Comparison of ENCODE assay signal across 13 cellular contexts in the genomic region with DNA sequence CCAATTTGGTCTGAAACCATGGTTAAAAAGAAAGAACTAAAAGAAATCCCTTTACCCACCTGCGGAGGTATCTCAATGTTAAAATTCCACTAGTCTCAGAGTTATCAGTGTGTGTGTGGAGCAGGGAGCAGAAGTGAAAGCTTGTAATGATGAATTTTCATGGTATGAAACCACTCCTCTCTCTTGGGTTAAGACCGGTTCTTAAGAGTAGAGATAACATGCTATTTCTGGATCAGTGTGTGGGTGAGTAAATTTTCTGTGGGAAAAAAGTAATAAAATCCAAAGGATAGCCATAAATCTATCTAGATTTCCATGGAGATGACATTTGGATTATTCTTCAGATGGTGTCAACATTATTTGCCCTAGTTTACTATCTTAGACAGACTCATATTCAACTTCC. TPM values are rescaled to one million over a fixed set of nuclear protein-coding genes. Genes with fewer than 3 reads are reported as not detected.
A peak's percentile ranks its signal among the peaks of the same experiment; 100 is the strongest.
DNase-seq lines count a peak whose midpoint lies in the region; TF ChIP-seq lines count a peak whose summit lies in the region.
"Had no signal": no experiment of that assay in that cellular context is flagged by ENCODE, and none has a peak within 500 bp of the region (broad histone marks: within the 10 kb centered on the region; RNA-seq: fewer than 3 reads in every experiment).

No MANE protein-coding gene starts in this region.

- H3K9me3 Mint-ChIP-seq in brain = peaks cover 0 to 3% (median 0%) of the 10 kb centered on the region in 5 experiments

- 80% methylated on average over 2 of the region's 2 CpGs for WGBS in hepatocyte (ENCODE audit: low lambda C conversion rate, missing lambda C conversion rate)

- H3K4me2 ChIP-seq in neural cell (ENCODE audit: low read length) (no peak overlapping the region), hepatocyte (no peak overlapping the region)
- H3K4me2 ChIP-seq: A549 had no signal

- no peak overlapping the region for H2AFZ ChIP-seq in neural cell (ENCODE audit: low read depth, low read length)
- no peak overlapping the region for H2AFZ ChIP-seq in hepatocyte

- no peaks in the 10 kb centered on the region for H3F3A ChIP-seq in neural cell (ENCODE audit: insufficient read depth, low read length, poor library complexity, severe bottlenecking)

- DNase-seq in OCI-M1 (lab: John Stamatoyannopoulos, UW) (peak; percentile 0), hepatocyte (ENCODE audit: low spot score) (no peak), nucleus accumbens (lab: John Stamatoyannopoulos, UW) (no peak)
- no peak for DNase-seq in activated CD8-positive, alpha-beta memory T cell treated with anti-CD3 and anti-CD28 coated beads, Interleukin-2, amount 50 U/mL, for 4 hours
- DNase-seq in activated CD4-positive, alpha-beta T cell treated with anti-CD3 and anti-CD28 coated beads for 4 hours = no peak
- DNase-seq: BE2C; CD4-positive, alpha-beta memory T cell; DND-41; GDM1 had no signal

- H3K27ac Mint-ChIP-seq in brain = peak overlapping the region in 2 of 5 experiments; percentile 49 to 70
- H3K27ac Mint-ChIP-seq: CD4-positive, alpha-beta memory T cell had no signal

- H3K27ac ChIP-seq in neural cell (ENCODE audit: low read length) = no peak overlapping the region
- no peak overlapping the region for H3K27ac ChIP-seq in hepatocyte
- H3K27ac ChIP-seq: A549, C4-2B had no signal

- no peak overlapping the region for H3K9ac ChIP-seq in neural cell (ENCODE audit: low read length)

- H3K27me3 ChIP-seq in neural cell (ENCODE audit: insufficient read depth, low read depth, low read length) = no peaks in the 10 kb centered on the region
- H3K27me3 ChIP-seq in hepatocyte = peaks cover 2% of the 10 kb centered on the region
- H3K27me3 ChIP-seq: BE2C had no signal

- no peaks in the 10 kb centered on the region for H3K4me1 ChIP-seq in hepatocyte (ENCODE audit: insufficient read depth)
- H3K4me1 ChIP-seq: A549, BE2C had no signal

- peaks cover 22% of the 10 kb centered on the region for H3K4me1 Mint-ChIP-seq in brain
- H3K4me1 Mint-ChIP-seq: CD4-positive, alpha-beta memory T cell had no signal

- H3K79me2 ChIP-seq in neural cell (replicated peaks; ENCODE audit: insufficient read depth, low read length) (no peaks in the 10 kb centered on the region), hepatocyte (no peaks in the 10 kb centered on the region)

- H3K36me3 ChIP-seq in neural cell (ENCODE audit: insufficient read depth, low read length) (no peaks in the 10 kb centered on the region), hepatocyte (replicated peaks; ENCODE audit: insufficient read depth, low read depth) (no peaks in the 10 kb centered on the region)
- H3K36me3 ChIP-seq: BE2C had no signal

- H3K27me3 Mint-ChIP-seq in brain = peaks cover 7% of the 10 kb centered on the region

- H4K20me1 ChIP-seq in neural cell (ENCODE audit: insufficient read depth) = no peaks in the 10 kb centered on the region
- no peaks in the 10 kb centered on the region for H4K20me1 ChIP-seq in hepatocyte (ENCODE audit: insufficient read depth, poor library complexity, severe bottlenecking)

- TF ChIP-seq CTCF in brain (conservative IDR thresholded peaks at IDR 0.05) = no peak
- TF ChIP-seq CTCF in neural cell (IDR thresholded peaks at IDR 0.05; ENCODE audit: poor library complexity, severe bottlenecking) = no peak
- no peak for TF ChIP-seq CTCF in hepatocyte (IDR thresholded peaks at IDR 0.05; ENCODE audit: poor library complexity)

- H3K9me3 ChIP-seq in neural cell (ENCODE audit: low read length) = no peaks in the 10 kb centered on the region
- no peaks in the 10 kb centered on the region for H3K9me3 ChIP-seq in hepatocyte (ENCODE audit: low read depth)
- H3K9me3 ChIP-seq: A549, BE2C had no signal

- H3K36me3 Mint-ChIP-seq in brain = peaks cover 9% of the 10 kb centered on the region
- H3K36me3 Mint-ChIP-seq: CD4-positive, alpha-beta memory T cell had no signal

- no peaks in the 10 kb centered on the region for H3K9me2 ChIP-seq in neural cell (ENCODE audit: insufficient read depth, low read length)
- H3K9me2 ChIP-seq in hepatocyte (replicated peaks; ENCODE audit: insufficient read depth) = no peaks in the 10 kb centered on the region

- H3K4me3 ChIP-seq in neural cell (ENCODE audit: low read length) (peak overlapping the region; percentile 72), hepatocyte (no peak overlapping the region)
- H3K4me3 ChIP-seq: A549 had no signal

- TF ChIP-seq RAD21 in neural cell (conservative IDR thresholded peaks at IDR 0.05) = no peak

- no peak for TF ChIP-seq EP300 in neural cell (conservative IDR thresholded peaks at IDR 0.05; ENCODE audit: poor library complexity, severe bottlenecking)

- H3K4me3 Mint-ChIP-seq in brain = peak overlapping the region; percentile 56 to 87 (median 75)
- H3K4me3 Mint-ChIP-seq: CD4-positive, alpha-beta memory T cell had no signal

TF ChIP-seq in neural cell, 6 proteins besides CTCF, POLR2A, EP300 and RAD21:
- TF ChIP-seq, protein P1, sequence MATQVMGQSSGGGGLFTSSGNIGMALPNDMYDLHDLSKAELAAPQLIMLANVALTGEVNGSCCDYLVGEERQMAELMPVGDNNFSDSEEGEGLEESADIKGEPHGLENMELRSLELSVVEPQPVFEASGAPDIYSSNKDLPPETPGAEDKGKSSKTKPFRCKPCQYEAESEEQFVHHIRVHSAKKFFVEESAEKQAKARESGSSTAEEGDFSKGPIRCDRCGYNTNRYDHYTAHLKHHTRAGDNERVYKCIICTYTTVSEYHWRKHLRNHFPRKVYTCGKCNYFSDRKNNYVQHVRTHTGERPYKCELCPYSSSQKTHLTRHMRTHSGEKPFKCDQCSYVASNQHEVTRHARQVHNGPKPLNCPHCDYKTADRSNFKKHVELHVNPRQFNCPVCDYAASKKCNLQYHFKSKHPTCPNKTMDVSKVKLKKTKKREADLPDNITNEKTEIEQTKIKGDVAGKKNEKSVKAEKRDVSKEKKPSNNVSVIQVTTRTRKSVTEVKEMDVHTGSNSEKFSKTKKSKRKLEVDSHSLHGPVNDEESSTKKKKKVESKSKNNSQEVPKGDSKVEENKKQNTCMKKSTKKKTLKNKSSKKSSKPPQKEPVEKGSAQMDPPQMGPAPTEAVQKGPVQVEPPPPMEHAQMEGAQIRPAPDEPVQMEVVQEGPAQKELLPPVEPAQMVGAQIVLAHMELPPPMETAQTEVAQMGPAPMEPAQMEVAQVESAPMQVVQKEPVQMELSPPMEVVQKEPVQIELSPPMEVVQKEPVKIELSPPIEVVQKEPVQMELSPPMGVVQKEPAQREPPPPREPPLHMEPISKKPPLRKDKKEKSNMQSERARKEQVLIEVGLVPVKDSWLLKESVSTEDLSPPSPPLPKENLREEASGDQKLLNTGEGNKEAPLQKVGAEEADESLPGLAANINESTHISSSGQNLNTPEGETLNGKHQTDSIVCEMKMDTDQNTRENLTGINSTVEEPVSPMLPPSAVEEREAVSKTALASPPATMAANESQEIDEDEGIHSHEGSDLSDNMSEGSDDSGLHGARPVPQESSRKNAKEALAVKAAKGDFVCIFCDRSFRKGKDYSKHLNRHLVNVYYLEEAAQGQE (IDR thresholded peaks at IDR 0.05; ENCODE audit: borderline replicate concordance) = no peak
- no peak for TF ChIP-seq EZH2 (IDR thresholded peaks at IDR 0.05; ENCODE audit: borderline replicate concordance, insufficient read depth, low read length, poor library complexity, severe bottlenecking)
- TF ChIP-seq POLR2AphosphoS5 (IDR thresholded peaks at IDR 0.05) = no peak
- no peak for TF ChIP-seq TAF1 (IDR thresholded peaks at IDR 0.05; ENCODE audit: low read depth)
- no peak for TF ChIP-seq MXI1 (conservative IDR thresholded peaks at IDR 0.05; ENCODE audit: poor library complexity, severe bottlenecking)
- TF ChIP-seq SMC3 (conservative IDR thresholded peaks at IDR 0.05; ENCODE audit: poor library complexity) = no peak

RNA-seq across cellular contexts. Expression of a gene that starts 3.2 kb away (rescaled TPM):
- polyA plus RNA-seq in brain (ENCODE audit: insufficient read depth, low read depth, low replicate concordance) (5.6 TPM), neural cell (235 and 242 TPM in 2 replicates), hepatocyte (10.5 and 13.1 TPM in 2 replicates)
- 153 and 185 TPM in 2 replicates for polyA minus RNA-seq in neural cell
- total RNA-seq in hepatocyte = 9.5 and 12.5 TPM in 2 replicates
- total RNA-seq: CD4-positive, alpha-beta memory T cell had no signal
- polyA plus RNA-seq: CD4-positive, alpha-beta memory T cell had no signal

Comparison
In these comparisons a context has a peak if more than half of its experiments do, and no peak if none do; other contexts are left out.
1. RNA of a gene that starts 3.2 kb away (polyA plus RNA-seq): 235 to 242 TPM in neural cell; 10.5 to 13.1 TPM in hepatocyte and 5.6 TPM in brain (single experiment); every median in the first group is over 10 times any median in the second.